9 cellular contexts compared by ENCODE assay signal in genomic region chr5:18305288-18305899, GRCh38.
DNase-seq lines count a peak whose midpoint lies in the region; ATAC-seq, FAIRE-seq and TF ChIP-seq lines count a peak whose summit lies in the region.
"Had no signal": no experiment of that assay in that cellular context is flagged by ENCODE, and none has a peak within 500 bp of the region (broad histone marks: within the 10 kb centered on the region; RNA-seq: fewer than 3 reads in every experiment).

No MANE protein-coding gene starts in this region.

- no peak for TF ChIP-seq POLR2A in GM12892 (IDR thresholded peaks at IDR 0.05; ENCODE audit: low read depth, low read length)

- no peak overlapping the region for H3K4me3 ChIP-seq in cardiac fibroblast (replicated peaks in 1 of 2; ENCODE audit: low read depth in 2 of 2, low read length in 2 of 2)

- FAIRE-seq in GM12892 (lab: Jason Lieb, UNC) = peak; percentile 62
- FAIRE-seq: colon had no signal

- peak; percentile 85 for ATAC-seq in HG02852 (IDR thresholded peaks at IDR 0.05; ENCODE audit: unreplicated experiment)

- DNase-seq in A172 (ENCODE audit: low spot score) (peak; percentile 20), GM12892 (ENCODE audit: insufficient read length) (no peak), NCI-H446 treated with DMSO at 0.1 percent for 48 hours (lab: John Stamatoyannopoulos, UW) (peak; percentile 34), cardiac fibroblast (ENCODE audit: low read depth in 2 of 2) (peak; percentile 46 to 49), midbrain (lab: John Stamatoyannopoulos, UW) (peak; percentile 31)
- DNase-seq in effector CD8-positive, alpha-beta T cell (lab: John Stamatoyannopoulos, UW) = no peak
- DNase-seq in activated CD4-positive, alpha-beta T cell treated with anti-CD3 and anti-CD28 coated beads for 1 hour = no peak

- TF ChIP-seq CTCF in cardiac fibroblast (IDR thresholded peaks at IDR 0.05; ENCODE audit: low read depth, low read length) = peak; percentile 72

Comparison
In these comparisons a context has a peak if more than half of its experiments do, and no peak if none do; other contexts are left out.
1. DNase-seq: peak in A172 (single experiment), NCI-H446 treated with DMSO at 0.1 percent for 48 hours (single experiment), cardiac fibroblast (2 of 2) and midbrain (single experiment); none in GM12892 (single experiment), effector CD8-positive, alpha-beta T cell (single experiment) and activated CD4-positive, alpha-beta T cell treated with anti-CD3 and anti-CD28 coated beads for 1 hour (single experiment).